Comparison of ENCODE assay signal across 7 cellular contexts in genomic region chr19:46660601-46661019, GRCh38. TPM values are rescaled to one million over a fixed set of nuclear protein-coding genes. Genes with fewer than 3 reads are reported as not detected.
DNase-seq lines count a peak whose midpoint lies in the region; ATAC-seq and TF ChIP-seq lines count a peak whose summit lies in the region.
"Had no signal": no experiment of that assay in that cellular context is flagged by ENCODE, and none has a peak within 500 bp of the region (broad histone marks: within the 10 kb centered on the region; RNA-seq: fewer than 3 reads in every experiment).

No MANE protein-coding gene starts in this region.

- H3K9me3 ChIP-seq in sigmoid colon, result no peaks in the 10 kb centered on the region

- peaks cover 0 to 42% (median 32%) of the 10 kb centered on the region in 4 donors for H3K4me1 ChIP-seq in sigmoid colon

- peak in 1 of 2 donors; percentile 65 for TF ChIP-seq POLR2A in sigmoid colon (IDR thresholded peaks at IDR 0.05)

- H3K27me3 ChIP-seq in sigmoid colon, result no peaks in the 10 kb centered on the region

- H3K4me3 Mint-ChIP-seq in effector memory CD8-positive, alpha-beta T cell, result peak overlapping the region; percentile 69 to 77

- 0 to 1% methylated on average over 39 of the region's 39 CpGs for WGBS in sigmoid colon, 2 donors

- peaks cover 0 to 5% (median 0%) of the 10 kb centered on the region in 4 donors for H3K36me3 ChIP-seq in sigmoid colon

- H3K27ac Mint-ChIP-seq in effector memory CD8-positive, alpha-beta T cell, result no peak overlapping the region

- DNase-seq in activated CD4-positive, alpha-beta T cell treated with anti-CD3 and anti-CD28 coated beads for 48 hours, result peak; percentile 31
- DNase-seq in activated CD4-positive, alpha-beta T cell treated with anti-CD3 and anti-CD28 coated beads, Interleukin-2, amount 50 U/mL, for 1 hour, result no peak
- DNase-seq in effector memory CD8-positive, alpha-beta T cell, result no peak
- DNase-seq in sigmoid colon (no peak), RPMI8226 (no peak)
- no peak for DNase-seq in NK-92 treated with Interleukin-12 subunit alpha and Interleukin-12 subunit beta, amount 100 ng/mL, for 24 hours (lab: John Stamatoyannopoulos, UW)

- H3K4me1 Mint-ChIP-seq in effector memory CD8-positive, alpha-beta T cell (ENCODE audit: low read depth in 2 of 2), result peaks cover 15 to 16% of the 10 kb centered on the region in 2 donors

- no peak for TF ChIP-seq CTCF in sigmoid colon (IDR thresholded peaks at IDR 0.05)

- no peak for ATAC-seq in effector memory CD8-positive, alpha-beta T cell (replicated peaks)

- H3K27ac ChIP-seq in sigmoid colon, result peak overlapping the region; percentile 93 to 99 (median 98)

- H3K36me3 Mint-ChIP-seq in effector memory CD8-positive, alpha-beta T cell (ENCODE audit: insufficient read depth), result peaks cover 8% of the 10 kb centered on the region

- no peak for TF ChIP-seq EP300 in sigmoid colon (IDR thresholded peaks at IDR 0.05)

- intact Hi-C loops in sigmoid colon (cut with DNase I), result no loop called here

- H3K4me3 ChIP-seq in sigmoid colon, result peak overlapping the region; percentile 83 to 93 (median 88)

- H3K9me3 Mint-ChIP-seq in effector memory CD8-positive, alpha-beta T cell, result no peaks in the 10 kb centered on the region

- peaks cover 23 to 40% of the 10 kb centered on the region in 2 donors for H3K27me3 Mint-ChIP-seq in effector memory CD8-positive, alpha-beta T cell

RNA-seq across cellular contexts. Expression of gene DACT3, which starts 0.4 kb away (rescaled TPM):
- total RNA-seq in sigmoid colon, result 10 to 100 TPM; 23.7 to 87.2 (median 48.6) TPM
- polyA plus RNA-seq in sigmoid colon, result 1 to 10 TPM in 2 of 3 donors, under 1 TPM in 1; 0.46 to 2.9 (median 1.8) TPM

RNA-seq across cellular contexts. Expression of gene GNG8, which starts 24.6 kb away (rescaled TPM):
- not detected for total RNA-seq in sigmoid colon
- polyA plus RNA-seq in sigmoid colon, result not detected
- total RNA-seq: Daoy had no signal

RNA-seq across cellular contexts. Expression of gene PTGIR, which starts 35.7 kb away (rescaled TPM):
- total RNA-seq in sigmoid colon, result 1 to 10 TPM; 2.0 to 5.8 (median 3.5) TPM
- 1 to 10 TPM in 1 of 3 donors, under 1 TPM in 1, not detected in 1; 0.60 to 4.4 TPM for polyA plus RNA-seq in sigmoid colon

RNA-seq across cellular contexts. Expression of gene PRKD2, which starts 56.3 kb away (rescaled TPM):
- 10 to 100 TPM; 14.7 to 33.8 (median 16.7) TPM for total RNA-seq in sigmoid colon
- polyA plus RNA-seq in sigmoid colon, result 10 to 100 TPM; 18.6 to 51.7 (median 32.6) TPM

RNA-seq across cellular contexts. Expression of gene CALM3, which starts 59.5 kb away (rescaled TPM):
- total RNA-seq in sigmoid colon, result 100 to 1,000 TPM; 127 to 183 (median 159) TPM
- 100 to 1,000 TPM; 210 to 375 (median 281) TPM for polyA plus RNA-seq in sigmoid colon
